Comparison of ENCODE assay signal across 9 cellular contexts in the genomic region with DNA sequence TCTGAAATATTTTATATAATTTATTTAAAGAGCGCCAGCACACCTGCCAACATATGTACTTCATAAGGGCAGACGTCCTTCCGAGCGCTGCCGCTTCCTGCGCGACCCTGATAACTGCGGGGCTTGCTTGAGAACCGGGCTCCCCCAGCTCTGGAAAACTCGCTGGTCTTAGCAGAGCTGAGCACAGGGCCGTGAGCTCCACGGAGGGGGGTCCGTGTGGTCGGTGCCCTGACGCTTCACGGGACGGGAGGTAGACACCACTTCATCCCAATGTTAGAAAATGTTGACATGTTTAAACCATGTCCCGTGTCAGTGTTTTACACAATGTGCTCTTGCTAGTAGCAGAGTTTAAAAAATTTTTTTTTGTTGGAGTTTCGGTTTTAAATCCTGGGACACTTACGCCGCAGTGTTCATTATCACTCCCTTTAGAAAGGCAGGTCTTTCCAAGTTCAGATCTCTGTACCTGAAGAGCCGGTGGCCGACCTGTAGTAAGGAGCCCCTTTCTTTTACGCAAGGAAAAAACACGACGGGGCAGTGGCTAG. TPM values are rescaled to one million over a fixed set of nuclear protein-coding genes. Genes with fewer than 3 reads are reported as not detected.
A peak's percentile ranks its signal among the peaks of the same experiment; 100 is the strongest.
DNase-seq lines count a peak whose midpoint lies in the region; ATAC-seq and TF ChIP-seq lines count a peak whose summit lies in the region.
"Had no signal": no experiment of that assay in that cellular context is flagged by ENCODE, and none has a peak within 500 bp of the region (broad histone marks: within the 10 kb centered on the region; RNA-seq: fewer than 3 reads in every experiment).

No MANE protein-coding gene starts in this region.

- peak overlapping the region; percentile 87 for H3K4me3 Mint-ChIP-seq in activated naive CD4-positive, alpha-beta T cell treated with anti-CD3 and anti-CD28 coated beads, Interleukin-2, amount 50 U/mL, for 24 hours
- H3K4me3 Mint-ChIP-seq in activated T-helper 2 cell treated with anti-CD3 and anti-CD28 coated beads, Interferon-gamma antibody, Interleukin-2, Interleukin-4, amounts not matched to agents 10 μg/mL and 5 μg/mL and 100 μg/mL, durations not matched to agents 14 hours and 24 hours and 36 hours (ENCODE audit: low read depth), result peak overlapping the region; percentile 89

- no peak for DNase-seq in activated naive CD4-positive, alpha-beta T cell treated with Interleukin-2 at 50 U/mL for 16 hours
- no peak for DNase-seq in activated T-helper 2 cell treated with anti-CD3 and anti-CD28 coated beads, Interferon-gamma antibody, Interleukin-2, Interleukin-4, amounts not matched to agents 10 μg/mL and 5 μg/mL and 100 μg/mL, durations not matched to agents 14 hours and 24 hours and 36 hours (ENCODE audit: low spot score)
- DNase-seq in tibial artery (peak in 1 of 2 donors; percentile 62), SHP77 (lab: John Stamatoyannopoulos, UW) (no peak)
- DNase-seq in activated CD8-positive, alpha-beta memory T cell treated with anti-CD3 and anti-CD28 coated beads, Interleukin-2, amount 50 U/mL, for 4 hours, result no peak
- DNase-seq: brain microvascular endothelial cell had no signal

- intact Hi-C loops in activated T-helper 2 cell treated with anti-CD3 and anti-CD28 coated beads, Interferon-gamma antibody, Interleukin-2, Interleukin-4, amounts not matched to agents 10 μg/mL and 5 μg/mL and 100 μg/mL, durations not matched to agents 14 hours and 24 hours and 36 hours (cut with micrococcal nuclease), result loop anchor here (5.0 kb wide), 3 partner anchors 45 to 635 kb away; a partner anchor contains a TSS
- intact Hi-C loops in tibial artery (cut with DNase I; ENCODE audit: low total_unique reads), result no loop called here

- WGBS in liver, result 39% methylated on average over 26 of the region's 26 CpGs

- H3K9me3 Mint-ChIP-seq in activated naive CD4-positive, alpha-beta T cell treated with anti-CD3 and anti-CD28 coated beads, Interleukin-2, amount 50 U/mL, for 24 hours, result no peaks in the 10 kb centered on the region
- no peaks in the 10 kb centered on the region for H3K9me3 Mint-ChIP-seq in activated T-helper 2 cell treated with anti-CD3 and anti-CD28 coated beads, Interferon-gamma antibody, Interleukin-2, Interleukin-4, amounts not matched to agents 10 μg/mL and 5 μg/mL and 100 μg/mL, durations not matched to agents 14 hours and 24 hours and 36 hours

- H3K36me3 ChIP-seq in liver (ENCODE audit: control insufficient read depth in 4 of 4, insufficient read depth in 3 of 4, low read depth in 1 of 4, low read length in 3 of 4), result no peaks in the 10 kb centered on the region
- H3K36me3 ChIP-seq in tibial artery, result no peaks in the 10 kb centered on the region
- H3K36me3 ChIP-seq: brain microvascular endothelial cell had no signal

- H3K27ac Mint-ChIP-seq in activated naive CD4-positive, alpha-beta T cell treated with anti-CD3 and anti-CD28 coated beads, Interleukin-2, amount 50 U/mL, for 24 hours, result no peak overlapping the region
- H3K27ac Mint-ChIP-seq in activated T-helper 2 cell treated with anti-CD3 and anti-CD28 coated beads, Interferon-gamma antibody, Interleukin-2, Interleukin-4, amounts not matched to agents 10 μg/mL and 5 μg/mL and 100 μg/mL, durations not matched to agents 14 hours and 24 hours and 36 hours, result no peak overlapping the region

- TF ChIP-seq CTCF in liver (IDR thresholded peaks at IDR 0.05; ENCODE audit: low read depth, low read length, missing input control) (no peak), tibial artery (IDR thresholded peaks at IDR 0.05) (no peak)

- H3K27me3 Mint-ChIP-seq in activated naive CD4-positive, alpha-beta T cell treated with anti-CD3 and anti-CD28 coated beads, Interleukin-2, amount 50 U/mL, for 24 hours, result no peaks in the 10 kb centered on the region
- H3K27me3 Mint-ChIP-seq in activated T-helper 2 cell treated with anti-CD3 and anti-CD28 coated beads, Interferon-gamma antibody, Interleukin-2, Interleukin-4, amounts not matched to agents 10 μg/mL and 5 μg/mL and 100 μg/mL, durations not matched to agents 14 hours and 24 hours and 36 hours (ENCODE audit: low read depth), result peaks cover 8% of the 10 kb centered on the region

- H3K4me1 ChIP-seq in liver (ENCODE audit: control insufficient read depth in 4 of 4, insufficient read depth in 4 of 4, low read length in 3 of 4) (peaks cover 23 to 49% (median 30%) of the 10 kb centered on the region in 4 donors), tibial artery (peaks cover 0 to 51% (median 37%) of the 10 kb centered on the region in 4 donors)

- H3K27me3 ChIP-seq in liver (ENCODE audit: control insufficient read depth in 4 of 4, insufficient read depth in 4 of 4, low read length in 3 of 4) (peaks cover 0 to 12% (median 5%) of the 10 kb centered on the region in 4 donors), tibial artery (no peaks in the 10 kb centered on the region)

- H3K27ac ChIP-seq in liver (ENCODE audit: low read depth in 1 of 2, low read length in 2 of 2), result no peak overlapping the region
- peak overlapping the region in 1 of 2 donors; percentile 95 for H3K27ac ChIP-seq in tibial artery
- H3K27ac ChIP-seq: brain microvascular endothelial cell had no signal

- H3K9ac ChIP-seq in liver (ENCODE audit: low read depth in 1 of 2, low read length in 2 of 2), result no peak overlapping the region

- H3K4me1 Mint-ChIP-seq in activated naive CD4-positive, alpha-beta T cell treated with anti-CD3 and anti-CD28 coated beads, Interleukin-2, amount 50 U/mL, for 24 hours, result peaks cover 50% of the 10 kb centered on the region
- H3K4me1 Mint-ChIP-seq in activated T-helper 2 cell treated with anti-CD3 and anti-CD28 coated beads, Interferon-gamma antibody, Interleukin-2, Interleukin-4, amounts not matched to agents 10 μg/mL and 5 μg/mL and 100 μg/mL, durations not matched to agents 14 hours and 24 hours and 36 hours (ENCODE audit: low read depth), result peaks cover 28% of the 10 kb centered on the region

- ATAC-seq in GM21576 (IDR thresholded peaks at IDR 0.05; ENCODE audit: unreplicated experiment), result no peak

- H3K36me3 Mint-ChIP-seq in activated naive CD4-positive, alpha-beta T cell treated with anti-CD3 and anti-CD28 coated beads, Interleukin-2, amount 50 U/mL, for 24 hours, result peaks cover 3% of the 10 kb centered on the region
- peaks cover 36% of the 10 kb centered on the region for H3K36me3 Mint-ChIP-seq in activated T-helper 2 cell treated with anti-CD3 and anti-CD28 coated beads, Interferon-gamma antibody, Interleukin-2, Interleukin-4, amounts not matched to agents 10 μg/mL and 5 μg/mL and 100 μg/mL, durations not matched to agents 14 hours and 24 hours and 36 hours (ENCODE audit: low read depth)

- H3K4me3 ChIP-seq in liver (ENCODE audit: low read depth in 1 of 3, low read length in 3 of 3) (peak overlapping the region in 2 of 3 donors; percentile 24 to 26), tibial artery (peak overlapping the region; percentile 60 to 69)

- H3K9me3 ChIP-seq in liver (ENCODE audit: control insufficient read depth in 4 of 4, low read length in 3 of 4) (no peaks in the 10 kb centered on the region), tibial artery (no peaks in the 10 kb centered on the region)

- no peak for TF ChIP-seq RAD21 in liver (IDR thresholded peaks at IDR 0.05)

TF ChIP-seq in liver, 16 proteins besides CTCF, POLR2A, EP300 and RAD21 (continues in another document):
- TF ChIP-seq, protein P1, sequence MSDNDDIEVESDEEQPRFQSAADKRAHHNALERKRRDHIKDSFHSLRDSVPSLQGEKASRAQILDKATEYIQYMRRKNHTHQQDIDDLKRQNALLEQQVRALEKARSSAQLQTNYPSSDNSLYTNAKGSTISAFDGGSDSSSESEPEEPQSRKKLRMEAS (IDR thresholded peaks at IDR 0.05), result no peak
- TF ChIP-seq EGR1 (IDR thresholded peaks at IDR 0.05; ENCODE audit: low read depth in 2 of 2) (no peak), JUND (IDR thresholded peaks at IDR 0.05) (no peak), YY1 (IDR thresholded peaks at IDR 0.05) (no peak), GABPA (IDR thresholded peaks at IDR 0.05 in 1 of 2, conservative IDR thresholded peaks at IDR 0.05 in 1 of 2) (no peak), SP1 (IDR thresholded peaks at IDR 0.05) (no peak), FOXA1 (IDR thresholded peaks at IDR 0.05) (no peak), NR2F2 (IDR thresholded peaks at IDR 0.05) (no peak), HNF4A (conservative IDR thresholded peaks at IDR 0.05) (no peak), RXRA (IDR thresholded peaks at IDR 0.05) (no peak), HNF4G (IDR thresholded peaks at IDR 0.05) (no peak), TAF1 (conservative IDR thresholded peaks at IDR 0.05) (no peak)
- TF ChIP-seq, protein P2, sequence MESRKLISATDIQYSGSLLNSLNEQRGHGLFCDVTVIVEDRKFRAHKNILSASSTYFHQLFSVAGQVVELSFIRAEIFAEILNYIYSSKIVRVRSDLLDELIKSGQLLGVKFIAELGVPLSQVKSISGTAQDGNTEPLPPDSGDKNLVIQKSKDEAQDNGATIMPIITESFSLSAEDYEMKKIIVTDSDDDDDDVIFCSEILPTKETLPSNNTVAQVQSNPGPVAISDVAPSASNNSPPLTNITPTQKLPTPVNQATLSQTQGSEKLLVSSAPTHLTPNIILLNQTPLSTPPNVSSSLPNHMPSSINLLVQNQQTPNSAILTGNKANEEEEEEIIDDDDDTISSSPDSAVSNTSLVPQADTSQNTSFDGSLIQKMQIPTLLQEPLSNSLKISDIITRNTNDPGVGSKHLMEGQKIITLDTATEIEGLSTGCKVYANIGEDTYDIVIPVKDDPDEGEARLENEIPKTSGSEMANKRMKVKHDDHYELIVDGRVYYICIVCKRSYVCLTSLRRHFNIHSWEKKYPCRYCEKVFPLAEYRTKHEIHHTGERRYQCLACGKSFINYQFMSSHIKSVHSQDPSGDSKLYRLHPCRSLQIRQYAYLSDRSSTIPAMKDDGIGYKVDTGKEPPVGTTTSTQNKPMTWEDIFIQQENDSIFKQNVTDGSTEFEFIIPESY (IDR thresholded peaks at IDR 0.05), result no peak
- TF ChIP-seq, protein P3, sequence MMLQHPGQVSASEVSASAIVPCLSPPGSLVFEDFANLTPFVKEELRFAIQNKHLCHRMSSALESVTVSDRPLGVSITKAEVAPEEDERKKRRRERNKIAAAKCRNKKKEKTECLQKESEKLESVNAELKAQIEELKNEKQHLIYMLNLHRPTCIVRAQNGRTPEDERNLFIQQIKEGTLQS (IDR thresholded peaks at IDR 0.05), result no peak

RNA-seq across cellular contexts. Expression of a gene that starts 1.6 kb away (rescaled TPM):
- total RNA-seq in activated T-helper 2 cell treated with anti-CD3 and anti-CD28 coated beads, Interferon-gamma antibody, Interleukin-2, Interleukin-4, amounts not matched to agents 10 μg/mL and 5 μg/mL and 100 μg/mL, durations not matched to agents 14 hours and 24 hours and 36 hours, result 95.0 and 99.9 TPM in 2 replicates
- 1 to 10 TPM; 1.6 to 2.2 TPM for total RNA-seq in liver
- polyA plus RNA-seq in liver, result 1 to 10 TPM in 1 of 2 donors, under 1 TPM in 1; 0.57 to 1.1 TPM

Comparison
In these comparisons a context has a peak if more than half of its experiments do, and no peak if none do; other contexts are left out.
1. RNA of a gene that starts 1.6 kb away (total RNA-seq): 95.0 to 99.9 TPM in activated T-helper 2 cell treated with anti-CD3 and anti-CD28 coated beads, Interferon-gamma antibody, Interleukin-2, Interleukin-4, amounts not matched to agents 10 μg/mL and 5 μg/mL and 100 μg/mL, durations not matched to agents 14 hours and 24 hours and 36 hours; 1.6 to 2.2 TPM in liver; every median in the first group is over 10 times any median in the second.